Comparison of ENCODE assay signal across 7 cellular contexts in genomic region chr14:94026173-94026885, GRCh38. TPM values are rescaled to one million over a fixed set of nuclear protein-coding genes. Genes with fewer than 3 reads are reported as not detected.
DNase-seq lines count a peak whose midpoint lies in the region; ATAC-seq and TF ChIP-seq lines count a peak whose summit lies in the region.

Gene OTUB2 (plus strand): TSS chr14:94026340. CDS start chr14:94026538, 198 bp downstream.

- no peak for TF ChIP-seq POLR2A in gastrocnemius medialis (IDR thresholded peaks at IDR 0.05)

- H3K27me3 ChIP-seq in gastrocnemius medialis: no peaks in the 10 kb centered on the region

- TF ChIP-seq CTCF in gastrocnemius medialis (IDR thresholded peaks at IDR 0.05 in 4 of 5, conservative IDR thresholded peaks at IDR 0.05 in 1 of 5): no peak

- intact Hi-C loops in gastrocnemius medialis (cut with DNase I; ENCODE audit: low total_unique reads): loop anchor here (1.0 kb wide), 1 partner anchor 55 kb away; the partner anchor contains the start of genes DDX24 and IFI27L1

- DNase-seq in NCI-H2107 treated with DMSO at 0.1 percent for 48 hours (lab: John Stamatoyannopoulos, UW; ENCODE audit: unreplicated experiment): peak; percentile 93
- peak; percentile 97 for DNase-seq in UCSD-AML1 (lab: John Stamatoyannopoulos, UW; ENCODE audit: unreplicated experiment)
- DNase-seq in brain pericyte (ENCODE audit: low read depth, low spot score): peak; percentile 98
- DNase-seq in gastrocnemius medialis: peak; percentile 95 to 98

- no peaks in the 10 kb centered on the region for H3K36me3 ChIP-seq in gastrocnemius medialis

- peak within 1 kb of the TSS; percentile 39 for H3K4me3 ChIP-seq in iPS-11a (ENCODE audit: low read depth, low read length)
- peak within 1 kb of the TSS; percentile 60 to 70 (median 62) for H3K4me3 ChIP-seq in gastrocnemius medialis

- H3K4me1 ChIP-seq in gastrocnemius medialis: peaks cover 0 to 6% of the 10 kb centered on the region in 2 donors

- peak; percentile 99 for ATAC-seq in GM18519 (IDR thresholded peaks at IDR 0.05; ENCODE audit: low FRiP score, unreplicated experiment)
- ATAC-seq in HG03066 (IDR thresholded peaks at IDR 0.05; ENCODE audit: low read depth, unreplicated experiment): peak; percentile 98
- peak; percentile 100 for ATAC-seq in gastrocnemius medialis

- in situ Hi-C loops in gastrocnemius medialis (cut with MboI; ENCODE audit: low sequenced_read_pairs in 4 of 4): no loop called here

- no peaks in the 10 kb centered on the region for H3K9me3 ChIP-seq in gastrocnemius medialis

- H3K27ac ChIP-seq in gastrocnemius medialis: no peak within 1 kb of the TSS

RNA-seq across cellular contexts. Expression of gene OTUB2, which starts in this region (rescaled TPM):
- total RNA-seq in gastrocnemius medialis: under 1 TPM in 1 of 4 donors, not detected in 3; 0.11 TPM

Comparison
In these comparisons a context has a peak if more than half of its experiments do, and no peak if none do; other contexts are left out.
1. Peak in DNase-seq, ATAC-seq and H3K4me3 ChIP-seq in gastrocnemius medialis; RNA of the gene not detected or under 1 TPM.